In the genomic region with DNA sequence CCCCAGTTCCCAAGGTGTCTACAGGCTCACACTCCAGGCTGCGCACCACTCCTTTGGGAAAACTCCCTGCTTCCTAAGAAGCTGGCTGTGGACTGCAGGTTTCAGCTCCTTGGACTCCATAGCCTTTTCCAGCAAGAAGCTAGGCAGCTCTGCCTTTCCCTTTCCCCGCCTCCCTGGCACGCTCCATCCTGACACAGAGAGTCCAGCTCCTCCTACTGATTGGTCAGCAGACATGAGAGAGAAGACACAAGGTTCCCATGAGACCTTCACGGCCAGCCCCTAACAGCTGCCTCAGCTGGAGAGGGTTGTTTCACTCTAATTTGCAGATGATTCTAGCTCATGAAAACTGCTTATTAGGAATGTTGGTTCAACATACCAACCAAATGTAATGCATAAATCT, we compare ENCODE assay signal across 8 cellular contexts. TPM values are rescaled to one million over a fixed set of nuclear protein-coding genes. Genes with fewer than 3 reads are reported as not detected.
A peak's percentile ranks its signal among the peaks of the same experiment; 100 is the strongest.
DNase-seq lines count a peak whose midpoint lies in the region; ATAC-seq and TF ChIP-seq lines count a peak whose summit lies in the region.

No MANE protein-coding gene starts in this region.

- H3K4me3 Mint-ChIP-seq in natural killer cell treated with Interleukin-12 subunit alpha and Interleukin-12 subunit beta and Interleukin-15 and Interleukin-18, amount 100 ng/mL, for 72 hours, result no peak overlapping the region

- peaks cover 10% of the 10 kb centered on the region for H3K9me3 Mint-ChIP-seq in natural killer cell treated with Interleukin-12 subunit alpha and Interleukin-12 subunit beta and Interleukin-15 and Interleukin-18, amount 100 ng/mL, for 72 hours

- WGBS in sigmoid colon, 2 donors, result 17 to 42% methylated on average over 4 of the region's 4 CpGs

- H3K27me3 ChIP-seq in sigmoid colon, result no peaks in the 10 kb centered on the region

- peak; percentile 94 for DNase-seq in GM04504 (ENCODE audit: low read depth)
- DNase-seq in SK-N-DZ (ENCODE audit: low spot score), result peak; percentile 92
- peak; percentile 90 for DNase-seq in Right ventricle myocardium inferior (ENCODE audit: missing footprints)
- peak; percentile 95 for DNase-seq in sigmoid colon
- DNase-seq in natural killer cell treated with Interleukin-12 subunit alpha and Interleukin-12 subunit beta and Interleukin-15 and Interleukin-18, amount 100 ng/mL, for 72 hours (ENCODE audit: low spot score), result no peak
- DNase-seq in activated gamma-delta T cell treated with Interleukin-2 at 50 U/mL for 16 hours, result no peak
- no peak for DNase-seq in SHP77 treated with DMSO at 0.1 percent for 48 hours (lab: John Stamatoyannopoulos, UW)

- H3K4me1 ChIP-seq in sigmoid colon, result peaks cover 0 to 28% (median 23%) of the 10 kb centered on the region in 4 donors

- TF ChIP-seq POLR2A in sigmoid colon (IDR thresholded peaks at IDR 0.05), result no peak

- ATAC-seq in Right ventricle myocardium inferior (peak; percentile 97), HG02798 (IDR thresholded peaks at IDR 0.05; ENCODE audit: poor library complexity, unreplicated experiment) (no peak)
- ATAC-seq in natural killer cell treated with Interleukin-12 subunit alpha and Interleukin-12 subunit beta and Interleukin-15 and Interleukin-18, amount 100 ng/mL, for 72 hours, result no peak

- no peak overlapping the region for H3K27ac Mint-ChIP-seq in natural killer cell treated with Interleukin-12 subunit alpha and Interleukin-12 subunit beta and Interleukin-15 and Interleukin-18, amount 100 ng/mL, for 72 hours

- H3K4me1 Mint-ChIP-seq in natural killer cell treated with Interleukin-12 subunit alpha and Interleukin-12 subunit beta and Interleukin-15 and Interleukin-18, amount 100 ng/mL, for 72 hours (ENCODE audit: low read depth in 2 of 2), result no peaks in the 10 kb centered on the region

- H3K36me3 Mint-ChIP-seq in natural killer cell treated with Interleukin-12 subunit alpha and Interleukin-12 subunit beta and Interleukin-15 and Interleukin-18, amount 100 ng/mL, for 72 hours, result no peaks in the 10 kb centered on the region

- peak overlapping the region in 1 of 4 donors; percentile 45 for H3K27ac ChIP-seq in sigmoid colon

- intact Hi-C loops in Right ventricle myocardium inferior (cut with DNase I), result no loop called here
- intact Hi-C loops in sigmoid colon (cut with DNase I), result no loop called here

- H3K9me3 ChIP-seq in sigmoid colon, result peaks cover 0 to 2% (median 0%) of the 10 kb centered on the region in 4 donors

- no peaks in the 10 kb centered on the region for H3K36me3 ChIP-seq in sigmoid colon

- H3K27me3 Mint-ChIP-seq in natural killer cell treated with Interleukin-12 subunit alpha and Interleukin-12 subunit beta and Interleukin-15 and Interleukin-18, amount 100 ng/mL, for 72 hours, result no peaks in the 10 kb centered on the region

- TF ChIP-seq EP300 in sigmoid colon (IDR thresholded peaks at IDR 0.05), result no peak

- H3K4me3 ChIP-seq in sigmoid colon, result no peak overlapping the region

- TF ChIP-seq CTCF in sigmoid colon (IDR thresholded peaks at IDR 0.05), result no peak

RNA-seq across cellular contexts. Expression of gene TENM4, which starts 27.6 kb away (rescaled TPM):
- polyA plus RNA-seq in SK-N-DZ (2014; cell fraction: cytosol; rRNA removed), result 7.3 and 15.4 TPM in 2 replicates
- polyA plus RNA-seq in SK-N-DZ (2014; cell fraction: nucleus; rRNA removed), result 16.4 and 17.1 TPM in 2 replicates
- 0.35 TPM for total RNA-seq in Right ventricle myocardium inferior
- 10 to 100 TPM in 1 of 4 donors, 1 to 10 TPM in 2, under 1 TPM in 1; 0.83 to 14.6 (median 2.6) TPM for total RNA-seq in sigmoid colon
- polyA plus RNA-seq in sigmoid colon, result 1 to 10 TPM in 1 of 3 donors, under 1 TPM in 1, not detected in 1; 0.23 to 2.4 TPM
- total RNA-seq in natural killer cell treated with Interleukin-12 subunit alpha and Interleukin-12 subunit beta and Interleukin-15 and Interleukin-18, amount 100 ng/mL, for 72 hours, result not detected

Comparison
In these comparisons a context has a peak if more than half of its experiments do, and no peak if none do; other contexts are left out.
1. DNase-seq: peak in GM04504 (single experiment), SK-N-DZ (single experiment), Right ventricle myocardium inferior (single experiment) and sigmoid colon (single experiment); none in natural killer cell treated with Interleukin-12 subunit alpha and Interleukin-12 subunit beta and Interleukin-15 and Interleukin-18, amount 100 ng/mL, for 72 hours (single experiment), activated gamma-delta T cell treated with Interleukin-2 at 50 U/mL for 16 hours (single experiment) and SHP77 treated with DMSO at 0.1 percent for 48 hours (single experiment).